Comparison of ENCODE assay signal across 19 cellular contexts in genomic region chr13:113430378-113431110, GRCh38. TPM values are rescaled to one million over a fixed set of nuclear protein-coding genes. Genes with fewer than 3 reads are reported as not detected.
DNase-seq lines count a peak whose midpoint lies in the region; ATAC-seq, FAIRE-seq and TF ChIP-seq lines count a peak whose summit lies in the region.
"Had no signal": no experiment of that assay in that cellular context is flagged by ENCODE, and none has a peak within 500 bp of the region (broad histone marks: within the 10 kb centered on the region; RNA-seq: fewer than 3 reads in every experiment).

No MANE protein-coding gene starts in this region.

- no peak overlapping the region for H2BK120ac ChIP-seq in H9 (ENCODE audit: low read depth, low read length, poor library complexity, severe bottlenecking)
- no peak overlapping the region for H2BK120ac ChIP-seq in H1 (replicated peaks; ENCODE audit: low read depth, low read length)

- H3K14ac ChIP-seq in H9 (ENCODE audit: insufficient read depth, low read length): no peak overlapping the region
- H3K14ac ChIP-seq in H1 (ENCODE audit: insufficient read length): no peak overlapping the region

- no peaks in the 10 kb centered on the region for H3K36me3 ChIP-seq in H1 (ENCODE audit: control insufficient read depth in 2 of 4, insufficient read depth in 4 of 4, low read length in 3 of 4)
- H3K36me3 ChIP-seq in right atrium auricular region: peaks cover 68% of the 10 kb centered on the region
- peaks cover 0 to 74% of the 10 kb centered on the region in 2 donors for H3K36me3 ChIP-seq in psoas muscle (ENCODE audit: insufficient read depth in 1 of 2, low read depth in 1 of 2)

- H2BK5ac ChIP-seq in H9 (ENCODE audit: insufficient read length, low read length): no peak overlapping the region
- H2BK5ac ChIP-seq in H1 (ENCODE audit: low read depth, low read length): no peak overlapping the region

- H3K27me3 Mint-ChIP-seq in H9 (ENCODE audit: low read depth): no peaks in the 10 kb centered on the region
- H3K27me3 Mint-ChIP-seq in activated T-cell treated with anti-CD3 and anti-CD28 coated beads, Interleukin-2, amount 50 U/mL, for 4 hours (ENCODE audit: low read depth): no peaks in the 10 kb centered on the region

- H4K20me1 ChIP-seq in H9 (ENCODE audit: control insufficient read depth, insufficient read depth, insufficient read length) (no peaks in the 10 kb centered on the region), H1 (replicated peaks in 1 of 2; ENCODE audit: control insufficient read depth in 1 of 2, insufficient read depth in 2 of 2, low read length in 2 of 2) (no peaks in the 10 kb centered on the region)

- FAIRE-seq in H1 (lab: Jason Lieb, UNC): no peak
- FAIRE-seq: D721Med, H54, RCC 7860 had no signal

- H2BK12ac ChIP-seq in H9 (ENCODE audit: insufficient read length, low read depth, low read length) (no peak overlapping the region), H1 (ENCODE audit: low read depth, low read length) (no peak overlapping the region)

- no peak for TF ChIP-seq POLR2A in H1 (IDR thresholded peaks at IDR 0.05; ENCODE audit: control extremely low read depth in 1 of 2, low read depth in 2 of 2, low read length in 2 of 2)

- H3T11ph ChIP-seq in H9 (ENCODE audit: low read length): no peak overlapping the region

- no peaks in the 10 kb centered on the region for H3K23me2 ChIP-seq in H9 (ENCODE audit: insufficient read length, low read depth, low read length, poor library complexity, severe bottlenecking)
- no peaks in the 10 kb centered on the region for H3K23me2 ChIP-seq in H1 (ENCODE audit: low read depth, low read length)

- ATAC-seq in psoas muscle: peak in 3 of 4 donors; percentile 4 to 16 (median 12)
- no peak for ATAC-seq in GM19463 (IDR thresholded peaks at IDR 0.05; ENCODE audit: unreplicated experiment)
- ATAC-seq in activated T-cell treated with anti-CD3 and anti-CD28 coated beads, Interleukin-2, amount 50 U/mL, for 4 hours: no peak

- no peak overlapping the region for H3K56ac ChIP-seq in H9 (ENCODE audit: insufficient read length, low read depth, low read length)
- H3K56ac ChIP-seq in H1 (replicated peaks; ENCODE audit: insufficient read length, low read depth, low read length): no peak overlapping the region

- no peak overlapping the region for H3K4me3 Mint-ChIP-seq in H9
- H3K4me3 Mint-ChIP-seq in activated T-cell treated with anti-CD3 and anti-CD28 coated beads, Interleukin-2, amount 50 U/mL, for 4 hours: no peak overlapping the region
- H3K4me3 Mint-ChIP-seq: CD14-positive monocyte had no signal

- peaks cover 0 to 5% of the 10 kb centered on the region in 2 experiments; a peak in 2 of 4 replicates for H3K4me1 Mint-ChIP-seq in H9
- H3K4me1 Mint-ChIP-seq in activated T-cell treated with anti-CD3 and anti-CD28 coated beads, Interleukin-2, amount 50 U/mL, for 4 hours (ENCODE audit: low read depth): no peaks in the 10 kb centered on the region
- H3K4me1 Mint-ChIP-seq: CD14-positive monocyte had no signal

- no peak overlapping the region for H3K18ac ChIP-seq in H9 (ENCODE audit: insufficient read length, low read depth, low read length)
- H3K18ac ChIP-seq in H1 (ENCODE audit: extremely low read depth, low read length): no peak overlapping the region

- POLR2A ChIA-PET in H1 (lab: Charles Lee; ENCODE audit: partially characterized antibody): no interaction called here

- peaks cover 0 to 4% (median 0%) of the 10 kb centered on the region in 3 experiments; a peak in 1 of 7 replicates for H3K36me3 Mint-ChIP-seq in H9 (ENCODE audit: insufficient read depth in 1 of 3, low read depth in 3 of 3)
- H3K36me3 Mint-ChIP-seq in activated T-cell treated with anti-CD3 and anti-CD28 coated beads, Interleukin-2, amount 50 U/mL, for 4 hours (ENCODE audit: insufficient read depth): no peaks in the 10 kb centered on the region

- TF ChIP-seq CTCF in H9 (conservative IDR thresholded peaks at IDR 0.05) (no peak), H1 (IDR thresholded peaks at IDR 0.05; ENCODE audit: control extremely low read depth in 1 of 3, insufficient read depth in 1 of 3, low read depth in 1 of 3, low read length in 3 of 3) (no peak), right atrium auricular region (IDR thresholded peaks at IDR 0.05) (no peak), psoas muscle (IDR thresholded peaks at IDR 0.05) (no peak)

- intact Hi-C loops in psoas muscle (cut with DNase I): no loop called here

- H2BK20ac ChIP-seq in H9 (ENCODE audit: low read depth, low read length, poor library complexity, severe bottlenecking) (no peak overlapping the region), H1 (ENCODE audit: low read length) (no peak overlapping the region)

- H2AK5ac ChIP-seq in H9 (ENCODE audit: insufficient read length, low read length) (no peak overlapping the region), H1 (ENCODE audit: low read depth, low read length) (no peak overlapping the region)

- H3K79me2 ChIP-seq in H9 (ENCODE audit: insufficient read depth, low read length) (no peaks in the 10 kb centered on the region), H1 (ENCODE audit: control insufficient read depth in 1 of 2, insufficient read depth in 2 of 2, low read length in 2 of 2) (no peaks in the 10 kb centered on the region)

- H4K5ac ChIP-seq in H9 (ENCODE audit: insufficient read length, low read depth, low read length) (no peak overlapping the region), H1 (ENCODE audit: insufficient read length, low read depth, low read length) (no peak overlapping the region)

- H3K9me3 ChIP-seq in H9 (ENCODE audit: control insufficient read depth, low read depth, low read length): no peaks in the 10 kb centered on the region
- H3K9me3 ChIP-seq in H1 (ENCODE audit: insufficient read depth in 2 of 2, low read depth in 1 of 2, low read length in 1 of 2): no peaks in the 10 kb centered on the region
- no peaks in the 10 kb centered on the region for H3K9me3 ChIP-seq in right atrium auricular region
- no peaks in the 10 kb centered on the region for H3K9me3 ChIP-seq in psoas muscle

- no peak overlapping the region for H2AFZ ChIP-seq in H9 (ENCODE audit: low read length)
- no peak overlapping the region for H2AFZ ChIP-seq in H1 (ENCODE audit: low read length)

- TF ChIP-seq RAD21 in H1 (IDR thresholded peaks at IDR 0.05 in 1 of 2, conservative IDR thresholded peaks at IDR 0.05 in 1 of 2; ENCODE audit: low read depth in 2 of 2, low read length in 2 of 2): no peak

- DNase-seq in H9 (no peak), H1 (ENCODE audit: low read depth in 1 of 2, low spot score in 2 of 2) (no peak), right atrium auricular region (ENCODE audit: low spot score) (no peak), psoas muscle (no peak), NCI-H1694 (lab: John Stamatoyannopoulos, UW) (no peak)
- DNase-seq in activated T-cell treated with anti-CD3 and anti-CD28 coated beads, Interleukin-2, amount 50 U/mL, for 4 hours: no peak
- DNase-seq: EL, GF-D8, Kasumi-1, NCI-H187, NCI-H446, NCI-H526, OCI-M1, SHP77 had no signal

- no peak overlapping the region for H3K4me3 ChIP-seq in H1 (ENCODE audit: extremely low read depth in 1 of 4, insufficient read depth in 2 of 4, low read depth in 3 of 4, low read length in 4 of 4)
- no peak overlapping the region for H3K4me3 ChIP-seq in right atrium auricular region
- no peak overlapping the region for H3K4me3 ChIP-seq in psoas muscle

- TF ChIP-seq EP300 in H1 (IDR thresholded peaks at IDR 0.05; ENCODE audit: borderline replicate concordance in 1 of 2, low read depth in 2 of 2, low read length in 2 of 2): no peak

- no peak overlapping the region for H3K27ac ChIP-seq in H9 (ENCODE audit: insufficient read length, low read depth, low read length)
- H3K27ac ChIP-seq in H1 (ENCODE audit: low read depth, low read length): no peak overlapping the region
- H3K27ac ChIP-seq in right atrium auricular region: peak overlapping the region; percentile 64 to 76
- H3K27ac ChIP-seq in psoas muscle: no peak overlapping the region

- H3K23ac ChIP-seq in H9 (ENCODE audit: insufficient read length, low read depth, low read length) (no peak overlapping the region), H1 (ENCODE audit: insufficient read length) (no peak overlapping the region)

- H3K4ac ChIP-seq in H9 (ENCODE audit: low read depth, low read length): no peak overlapping the region
- H3K4ac ChIP-seq in H1 (replicated peaks; ENCODE audit: insufficient read length, low read depth, low read length): no peak overlapping the region

- no peaks in the 10 kb centered on the region for H3K9me3 Mint-ChIP-seq in H9
- H3K9me3 Mint-ChIP-seq in activated T-cell treated with anti-CD3 and anti-CD28 coated beads, Interleukin-2, amount 50 U/mL, for 4 hours: no peaks in the 10 kb centered on the region

- WGBS in H9 (ENCODE audit: extremely low coverage, insufficient read length, low lambda C conversion rate): no CpG with 5 or more reads among the region's 23 CpGs
- WGBS in H1 (ENCODE audit: extremely low coverage in 1 of 2, insufficient coverage in 1 of 2, insufficient read length in 1 of 2, insufficient replicate concordance in 2 of 2, low coverage in 1 of 2, low lambda C conversion rate in 2 of 2, missing lambda C conversion rate in 1 of 2), 2 experiments: 96% methylated on average over 22 of the region's 23 CpGs; no CpG with 5 or more reads in 1 of the 2 experiments
- 85 to 89% (median 88%) methylated on average over 20 to 23 of the region's 23 CpGs for WGBS in psoas muscle, 3 donors

- H3K9ac ChIP-seq in H9 (ENCODE audit: extremely low read depth, insufficient read length, low read length): no peak overlapping the region
- H3K9ac ChIP-seq in H1 (replicated peaks in 1 of 4; ENCODE audit: extremely low read depth in 1 of 4, low read depth in 3 of 4, low read length in 3 of 4): no peak overlapping the region

- CTCF ChIA-PET in H1 (lab: Charles Lee; ENCODE audit: partially characterized antibody): interaction anchor here (0.5 to 1.8 kb wide), 6 partner anchors 9 to 82 kb away, joined by 3 to 6 read pairs (median 4); no protein-coding TSS in a partner anchor

- H2BK15ac ChIP-seq in H9 (ENCODE audit: low read depth, low read length) (no peak overlapping the region), H1 (ENCODE audit: low read length) (0 out of 2 replicates have a peak overlapping the region, but pooled peaks have one; percentile 19)

- H4K8ac ChIP-seq in H9 (replicated peaks; ENCODE audit: insufficient read length, low read depth, low read length): no peak overlapping the region
- no peak overlapping the region for H4K8ac ChIP-seq in H1 (ENCODE audit: extremely low read depth, insufficient read depth, low read length)

- H3K4me2 ChIP-seq in H9 (ENCODE audit: insufficient read depth, insufficient read length, low read length) (no peak overlapping the region), H1 (ENCODE audit: insufficient read depth in 1 of 2, low read depth in 2 of 2, low read length in 2 of 2) (no peak overlapping the region)

- H3K79me1 ChIP-seq in H9 (ENCODE audit: insufficient read depth, low read depth, low read length, poor library complexity, severe bottlenecking) (no peaks in the 10 kb centered on the region), H1 (ENCODE audit: low read depth, low read length) (no peaks in the 10 kb centered on the region)

- H4K91ac ChIP-seq in H9 (ENCODE audit: insufficient read length, low read depth, low read length): no peak overlapping the region
- H4K91ac ChIP-seq in H1 (replicated peaks; ENCODE audit: insufficient read length, low read length): no peak overlapping the region

- H3K27me3 ChIP-seq in H9 (ENCODE audit: insufficient read depth, low read length): no peaks in the 10 kb centered on the region
- H3K27me3 ChIP-seq in H1 (replicated peaks in 1 of 4; ENCODE audit: control insufficient read depth in 3 of 4, extremely low read depth in 1 of 4, insufficient read depth in 3 of 4, low read length in 3 of 4): no peaks in the 10 kb centered on the region
- no peaks in the 10 kb centered on the region for H3K27me3 ChIP-seq in right atrium auricular region
- no peaks in the 10 kb centered on the region for H3K27me3 ChIP-seq in psoas muscle (ENCODE audit: insufficient read depth in 3 of 3, low read length in 2 of 3)

- H3K4me1 ChIP-seq in H9 (ENCODE audit: insufficient read depth, low read length) (no peaks in the 10 kb centered on the region), H1 (replicated peaks in 1 of 4; ENCODE audit: control insufficient read depth in 3 of 4, insufficient read depth in 4 of 4, low read length in 3 of 4) (no peaks in the 10 kb centered on the region), right atrium auricular region (peaks cover 0 to 6% of the 10 kb centered on the region in 2 donors), psoas muscle (no peaks in the 10 kb centered on the region)

- H3K27ac Mint-ChIP-seq in H9: peak overlapping the region in 2 of 3 experiments; percentile 27 to 80; a peak in 2 of 7 replicates

RNA-seq across cellular contexts. Expression of gene ADPRHL1, which starts 22.7 kb away (rescaled TPM):
- 2.7 and 2.8 TPM in 2 replicates for total RNA-seq in H9 (2021)
- 1.7 and 2.0 TPM in 2 replicates for total RNA-seq in H1 (2021; fragmentation: NEBNext Ultra II Directional; extraction: Animal tissue kit (Norgen Biotek cat#: 25700))
- polyA plus RNA-seq in H1 (2011; rRNA removed): 0.74 and 1.3 TPM in 2 replicates
- 1.0 TPM for polyA plus RNA-seq in H1 (2011; cell fraction: cytosol; rRNA removed)
- polyA plus RNA-seq in H1 (2011; cell fraction: nucleus; rRNA removed): 1.5 TPM
- 0.77 to 1.4 TPM (median 1.2 TPM) in 4 replicates for polyA plus RNA-seq in H1 (2012, experiment 1 of 2)
- 0.49 TPM for polyA plus RNA-seq in H1 (2012, experiment 2 of 2)
- 0.75 TPM for polyA plus RNA-seq in H1 (2013, experiment 1 of 2)
- 0.52 TPM for polyA plus RNA-seq in H1 (2013, experiment 2 of 2)
- polyA minus RNA-seq in H1 (2011; rRNA and poly(A)+ RNA removed): 0.34 and 0.76 TPM in 2 replicates
- not detected for polyA minus RNA-seq in H1 (2011; cell fraction: cytosol; rRNA and poly(A)+ RNA removed)
- polyA minus RNA-seq in H1 (2011; cell fraction: nucleus; rRNA and poly(A)+ RNA removed): 1.6 TPM
- total RNA-seq in right atrium auricular region: 100 to 1,000 TPM; 222 to 329 TPM
- total RNA-seq in psoas muscle: 100 to 1,000 TPM; 186 to 776 (median 416) TPM
- 100 to 1,000 TPM; 219 to 326 (median 249) TPM for polyA plus RNA-seq in psoas muscle
- total RNA-seq in activated T-cell treated with anti-CD3 and anti-CD28 coated beads, Interleukin-2, amount 50 U/mL, for 4 hours: under 1 TPM; 0.54 to 0.81 (median 0.79) TPM

RNA-seq across cellular contexts. Expression of gene DCUN1D2, which starts 60.0 kb away (rescaled TPM):
- total RNA-seq in H9 (2021) (36.8 and 44.0 TPM in 2 replicates), right atrium auricular region (10 to 100 TPM; 45.3 to 65.5 TPM), psoas muscle (10 to 100 TPM; 65.7 to 87.0 (median 77.6) TPM)
- 35.2 and 35.3 TPM in 2 replicates for total RNA-seq in H1 (2021; fragmentation: NEBNext Ultra II Directional; extraction: Animal tissue kit (Norgen Biotek cat#: 25700))
- polyA plus RNA-seq in H1 (2011; rRNA removed) (19.5 and 22.6 TPM in 2 replicates), psoas muscle (100 to 1,000 TPM in 1 of 3 donors, 10 to 100 TPM in 2; 32.4 to 151 (median 57.2) TPM)
- 24.4 TPM for polyA plus RNA-seq in H1 (2011; cell fraction: cytosol; rRNA removed)
- polyA plus RNA-seq in H1 (2011; cell fraction: nucleus; rRNA removed): 30.3 TPM
- 20.2 to 29.9 TPM (median 25.7 TPM) in 4 replicates for polyA plus RNA-seq in H1 (2012, experiment 1 of 2)
- 7.8 TPM for polyA plus RNA-seq in H1 (2012, experiment 2 of 2)
- polyA plus RNA-seq in H1 (2013, experiment 1 of 2): 20.0 TPM
- polyA plus RNA-seq in H1 (2013, experiment 2 of 2): 19.6 TPM
- 28.8 and 30.9 TPM in 2 replicates for polyA minus RNA-seq in H1 (2011; rRNA and poly(A)+ RNA removed)
- polyA minus RNA-seq in H1 (2011; cell fraction: cytosol; rRNA and poly(A)+ RNA removed): 8.8 TPM
- 25.0 TPM for polyA minus RNA-seq in H1 (2011; cell fraction: nucleus; rRNA and poly(A)+ RNA removed)
- 10 to 100 TPM; 11.1 to 13.7 (median 12.4) TPM for total RNA-seq in activated T-cell treated with anti-CD3 and anti-CD28 coated beads, Interleukin-2, amount 50 U/mL, for 4 hours

Comparison
In these comparisons a context has a peak if more than half of its experiments do, and no peak if none do; other contexts are left out.
1. H3K27ac ChIP-seq: peak in right atrium auricular region (2 of 2); none in H9 (single experiment), H1 (single experiment) and psoas muscle (single experiment).
2. ATAC-seq: peak in psoas muscle (3 of 4); none in GM19463 (single experiment) and activated T-cell treated with anti-CD3 and anti-CD28 coated beads, Interleukin-2, amount 50 U/mL, for 4 hours (0 of 2).
3. RNA of gene ADPRHL1, which starts 22.7 kb away (total RNA-seq): 186 to 776 TPM in psoas muscle and 222 to 329 TPM in right atrium auricular region; 2.7 to 2.8 TPM in H9, 1.7 to 2.0 TPM in H1 and 0.54 to 0.81 TPM in activated T-cell treated with anti-CD3 and anti-CD28 coated beads, Interleukin-2, amount 50 U/mL, for 4 hours; every median in the first group is over 10 times any median in the second.